8 cellular contexts compared by ENCODE assay signal in genomic region chr3:155871746-155872158, GRCh38. TPM values are rescaled to one million over a fixed set of nuclear protein-coding genes. Genes with fewer than 3 reads are reported as not detected.
DNase-seq lines count a peak whose midpoint lies in the region; ATAC-seq and TF ChIP-seq lines count a peak whose summit lies in the region.

No MANE protein-coding gene starts in this region.

- no peak for TF ChIP-seq CTCF in DOHH2 (IDR thresholded peaks at IDR 0.05; ENCODE audit: low read depth, low read length, poor library complexity, severe bottlenecking)
- no peak for TF ChIP-seq CTCF in epithelial cell of esophagus (IDR thresholded peaks at IDR 0.05; ENCODE audit: insufficient read depth, low read depth, low read length, missing control alignments)
- no peak for TF ChIP-seq CTCF in osteocyte (IDR thresholded peaks at IDR 0.05)

- H3K9ac ChIP-seq in NT2/D1 (ENCODE audit: insufficient read length, low read depth) = peak overlapping the region; percentile 99

- no peaks in the 10 kb centered on the region for H3F3A ChIP-seq in DOHH2 (ENCODE audit: control insufficient read depth, insufficient read depth)

- H3K27ac ChIP-seq in DOHH2 (ENCODE audit: low read depth, low read length) = peak overlapping the region; percentile 66; the same call in 1 of the 2 replicates

- DNase-seq in NT2/D1 (ENCODE audit: low read depth, low spot score) (no peak), epithelial cell of esophagus (ENCODE audit: low read depth) (no peak), osteocyte (ENCODE audit: extremely low spot score, unreplicated experiment) (no peak), NCI-H1694 (lab: John Stamatoyannopoulos, UW) (no peak), medulla oblongata (ENCODE audit: extremely low spot score) (no peak)
- no peak for DNase-seq in stimulated activated CD4-positive, alpha-beta T cell treated with anti-CD3 and anti-CD28 coated beads, Interleukin-2, amount 100 ng/mL, for 24 hours

- H3K27ac Mint-ChIP-seq in osteocyte (ENCODE audit: unreplicated experiment) = peak overlapping the region; percentile 81

- no peaks in the 10 kb centered on the region for H3K27me3 ChIP-seq in DOHH2 (ENCODE audit: control insufficient read depth, low read length)
- no peaks in the 10 kb centered on the region for H3K27me3 ChIP-seq in NT2/D1 (ENCODE audit: insufficient read depth, insufficient read length)

- no peaks in the 10 kb centered on the region for H3K9me3 Mint-ChIP-seq in osteocyte (ENCODE audit: unreplicated experiment)

- peak overlapping the region; percentile 87 for H3K4me3 Mint-ChIP-seq in osteocyte (ENCODE audit: unreplicated experiment)

- H3K36me3 Mint-ChIP-seq in osteocyte (ENCODE audit: unreplicated experiment) = no peaks in the 10 kb centered on the region

- H3K4me2 ChIP-seq in DOHH2 (ENCODE audit: low read length) = peak overlapping the region; percentile 81

- H3K4me3 ChIP-seq in DOHH2 (ENCODE audit: low read length) (peak overlapping the region; percentile 77), NT2/D1 (ENCODE audit: insufficient read length, low read depth) (peak overlapping the region; percentile 96), epithelial cell of esophagus (ENCODE audit: low read length) (peak overlapping the region; percentile 78)

- H3K36me3 ChIP-seq in DOHH2 (ENCODE audit: control insufficient read depth, low read length) (peaks cover 29% of the 10 kb centered on the region), NT2/D1 (ENCODE audit: insufficient read depth, insufficient read length, low read length) (no peaks in the 10 kb centered on the region)

- H3K79me2 ChIP-seq in DOHH2 (ENCODE audit: control insufficient read depth, low read length) = peaks cover 63% of the 10 kb centered on the region

- peaks cover 26% of the 10 kb centered on the region for H4K20me1 ChIP-seq in DOHH2 (ENCODE audit: control insufficient read depth, insufficient read depth, low read depth, low read length)

- no peaks in the 10 kb centered on the region for H3K27me3 Mint-ChIP-seq in osteocyte (ENCODE audit: unreplicated experiment)

- ATAC-seq in GM21526 (IDR thresholded peaks at IDR 0.05; ENCODE audit: low FRiP score, unreplicated experiment) = peak; percentile 3

- H3K4me1 ChIP-seq in DOHH2 (ENCODE audit: control insufficient read depth, low read length) = peaks cover 27% of the 10 kb centered on the region
- peaks cover 5% of the 10 kb centered on the region for H3K4me1 ChIP-seq in NT2/D1 (ENCODE audit: insufficient read depth, insufficient read length)

- H3K9me3 ChIP-seq in DOHH2 (ENCODE audit: control insufficient read depth, insufficient read depth, low read length) (no peaks in the 10 kb centered on the region), NT2/D1 (ENCODE audit: insufficient read depth, low read length) (no peaks in the 10 kb centered on the region)

- peaks cover 28% of the 10 kb centered on the region for H3K4me1 Mint-ChIP-seq in osteocyte (ENCODE audit: unreplicated experiment)

- H3K9me2 ChIP-seq in DOHH2 (replicated peaks; ENCODE audit: control insufficient read depth, low read length) = no peaks in the 10 kb centered on the region

RNA-seq across cellular contexts. Expression of gene GMPS, which starts 1.3 kb away (rescaled TPM):
- 60.8 and 61.6 TPM in 2 replicates for total RNA-seq in osteocyte

RNA-seq across cellular contexts. Expression of gene SLC33A1, which starts 17.5 kb away (rescaled TPM):
- total RNA-seq in osteocyte = 30.6 and 31.7 TPM in 2 replicates
